In genomic region chr2:31980674-31981356, GRCh38 we compare ENCODE assay signal across 8 cellular contexts. TPM values are rescaled to one million over a fixed set of nuclear protein-coding genes. Genes with fewer than 3 reads are reported as not detected.
DNase-seq lines count a peak whose midpoint lies in the region; ATAC-seq, FAIRE-seq and TF ChIP-seq lines count a peak whose summit lies in the region.

No MANE protein-coding gene starts in this region.

- POLR2A ChIA-PET in PC-9 (lab: Charles Lee; ENCODE audit: unreplicated experiment) = no interaction called here

- no peak overlapping the region for H4K91ac ChIP-seq in neuronal stem cell (ENCODE audit: low read depth, low read length, poor library complexity)

- BruUV-seq in PC-9 (replicated peaks; lab: Mats Ljungman, UMichigan) = no TSS peak

- H2BK5ac ChIP-seq in neuronal stem cell (ENCODE audit: low read length) = no peak overlapping the region

- no peak overlapping the region for H2AK5ac ChIP-seq in neuronal stem cell (ENCODE audit: low read depth, low read length)

- no peak for TF ChIP-seq CTCF in heart right ventricle (IDR thresholded peaks at IDR 0.05)
- TF ChIP-seq CTCF in PC-9 (conservative IDR thresholded peaks at IDR 0.05) = no peak

- H3K27ac ChIP-seq in SK-N-MC (peak overlapping the region; percentile 12; the same call in 1 of the 2 replicates), heart right ventricle (peak overlapping the region in 3 of 10 donors; percentile 26 to 49 (median 41)), PC-9 (no peak overlapping the region), neuronal stem cell (replicated peaks; ENCODE audit: low read length) (no peak overlapping the region)

- H3K9ac ChIP-seq in SK-N-MC (ENCODE audit: insufficient read length) (no peak overlapping the region), neuronal stem cell (ENCODE audit: low read depth, low read length, poor library complexity) (no peak overlapping the region)

- no peak overlapping the region for H3K18ac ChIP-seq in neuronal stem cell (ENCODE audit: low read length)

- no peaks in the 10 kb centered on the region for H3K36me3 ChIP-seq in SK-N-MC (ENCODE audit: insufficient read depth, low read length)
- H3K36me3 ChIP-seq in heart right ventricle = no peaks in the 10 kb centered on the region
- no peaks in the 10 kb centered on the region; the same call in 1 of the 2 replicates for H3K36me3 ChIP-seq in PC-9 (ENCODE audit: low read depth)
- no peaks in the 10 kb centered on the region for H3K36me3 ChIP-seq in neuronal stem cell (replicated peaks in 1 of 2; ENCODE audit: control insufficient read depth in 2 of 2, insufficient read depth in 2 of 2, low read length in 2 of 2)

- H3K79me1 ChIP-seq in neuronal stem cell (ENCODE audit: low read depth, low read length) = no peaks in the 10 kb centered on the region

- H3K4me3 ChIP-seq in SK-N-MC = no peak overlapping the region
- no peak overlapping the region for H3K4me3 ChIP-seq in heart right ventricle
- H3K4me3 ChIP-seq in PC-9 = no peak overlapping the region
- H3K4me3 ChIP-seq in neuronal stem cell (ENCODE audit: low read length in 2 of 2) = no peak overlapping the region

- H2BK120ac ChIP-seq in neuronal stem cell (ENCODE audit: low read depth, low read length) = no peak overlapping the region

- peaks cover 92% of the 10 kb centered on the region for H3K79me2 ChIP-seq in PC-9 (ENCODE audit: low read depth)

- no peaks in the 10 kb centered on the region; the same call in 1 of the 2 replicates for H3F3A ChIP-seq in PC-9 (ENCODE audit: insufficient read depth, low read depth)

- no peak overlapping the region for H2BK12ac ChIP-seq in neuronal stem cell (ENCODE audit: low read length)

- H3K27me3 ChIP-seq in heart right ventricle = no peaks in the 10 kb centered on the region
- H3K27me3 ChIP-seq in PC-9 (ENCODE audit: insufficient read depth, low read depth) = no peaks in the 10 kb centered on the region
- no peaks in the 10 kb centered on the region for H3K27me3 ChIP-seq in neuronal stem cell (ENCODE audit: control insufficient read depth in 3 of 3, insufficient read depth in 3 of 3, low read depth in 1 of 3, low read length in 3 of 3)

- CTCF ChIA-PET in PC-9 (lab: Charles Lee) = no interaction called here

- FAIRE-seq in GM19239 (lab: Jason Lieb, UNC) = peak; percentile 94

- peaks cover 0 to 21% (median 12%) of the 10 kb centered on the region in 9 donors for H3K4me1 ChIP-seq in heart right ventricle
- H3K4me1 ChIP-seq in PC-9 (replicated peaks; ENCODE audit: insufficient read depth) = no peaks in the 10 kb centered on the region
- H3K4me1 ChIP-seq in neuronal stem cell (ENCODE audit: control insufficient read depth in 2 of 2, insufficient read depth in 1 of 2, low read depth in 1 of 2, low read length in 2 of 2) = no peaks in the 10 kb centered on the region

- H2AFZ ChIP-seq in PC-9 (no peak overlapping the region), neuronal stem cell (ENCODE audit: low read length) (no peak overlapping the region)

- no peak overlapping the region for H3K4me2 ChIP-seq in PC-9
- no peak overlapping the region for H3K4me2 ChIP-seq in neuronal stem cell (ENCODE audit: insufficient read depth, low read length, poor library complexity, severe bottlenecking)

- no peak overlapping the region for H4K8ac ChIP-seq in neuronal stem cell (ENCODE audit: low read depth, low read length)

- H3K14ac ChIP-seq in neuronal stem cell (ENCODE audit: low read length) = no peak overlapping the region

- H4K20me1 ChIP-seq in PC-9 (ENCODE audit: insufficient read depth) = 0 out of 2 replicates have a peak, but pooled peaks cover 10% of the 10 kb centered on the region

- intact Hi-C loops in heart right ventricle (cut with DNase I) (no loop called here), PC-9 (cut with micrococcal nuclease; ENCODE audit: unreplicated experiment) (no loop called here)

- no peak overlapping the region for H3K23ac ChIP-seq in neuronal stem cell (ENCODE audit: low read depth, low read length, poor library complexity)

- DNase-seq in DMS 273 (lab: John Stamatoyannopoulos, UW; ENCODE audit: unreplicated experiment) (peak; percentile 73), GM19239 (ENCODE audit: insufficient read length, low spot score) (peak; percentile 46), SK-N-MC (ENCODE audit: low read depth, low spot score) (no peak), heart right ventricle (no peak), PC-9 (no peak), neuronal stem cell (ENCODE audit: low spot score) (no peak), NCI-H2107 (lab: John Stamatoyannopoulos, UW) (no peak)

- no peaks in the 10 kb centered on the region for H3K9me2 ChIP-seq in PC-9 (ENCODE audit: insufficient read depth)

- ATAC-seq in HG03097 (IDR thresholded peaks at IDR 0.05; ENCODE audit: low FRiP score, unreplicated experiment) (peak; percentile 89), heart right ventricle (peak in 7 of 8 donors; percentile 61 to 86 (median 78))

- H2BK15ac ChIP-seq in neuronal stem cell (ENCODE audit: low read length) = no peak overlapping the region

- no peaks in the 10 kb centered on the region for H3K9me3 ChIP-seq in SK-N-MC (ENCODE audit: low read depth, low read length)
- no peaks in the 10 kb centered on the region for H3K9me3 ChIP-seq in heart right ventricle
- no peaks in the 10 kb centered on the region for H3K9me3 ChIP-seq in PC-9 (ENCODE audit: insufficient read depth, low read depth)
- H3K9me3 ChIP-seq in neuronal stem cell (replicated peaks in 1 of 2; ENCODE audit: control insufficient read depth in 2 of 2, insufficient read depth in 1 of 2, low read depth in 1 of 2, low read length in 2 of 2) = no peaks in the 10 kb centered on the region

- no peak overlapping the region for H3K4ac ChIP-seq in neuronal stem cell (ENCODE audit: low read length)

- 61% methylated on average over 6 of the region's 6 CpGs for WGBS in heart right ventricle, 2 donors
- no CpG with 5 or more reads among the region's 6 CpGs for WGBS in neuronal stem cell (ENCODE audit: extremely low coverage in 2 of 2, insufficient read length in 2 of 2, insufficient replicate concordance in 1 of 2), 2 donors

RNA-seq across cellular contexts. Expression of gene MEMO1, which starts 30.0 kb away (rescaled TPM):
- total RNA-seq in heart right ventricle (10 to 100 TPM; 43.6 to 67.3 (median 54.1) TPM), PC-9 (2021) (29.5 and 40.2 TPM in 2 replicates)
- 10 to 100 TPM; 47.7 to 73.9 TPM for polyA plus RNA-seq in heart right ventricle
- polyA plus RNA-seq in neuronal stem cell (2013, experiment 1 of 2) = 24.6 TPM
- 24.7 TPM for polyA plus RNA-seq in neuronal stem cell (2013, experiment 2 of 2)

RNA-seq across cellular contexts. Expression of gene DPY30, which starts 58.8 kb away (rescaled TPM):
- total RNA-seq in heart right ventricle (10 to 100 TPM; 35.1 to 47.7 (median 42.9) TPM), PC-9 (2021) (89.6 and 109 TPM in 2 replicates)
- 10 to 100 TPM; 53.5 to 57.8 TPM for polyA plus RNA-seq in heart right ventricle
- 192 TPM for polyA plus RNA-seq in neuronal stem cell (2013, experiment 1 of 2)
- polyA plus RNA-seq in neuronal stem cell (2013, experiment 2 of 2) = 194 TPM

Comparison
In these comparisons a context has a peak if more than half of its experiments do, and no peak if none do; other contexts are left out.
1. DNase-seq: peak in DMS 273 (single experiment) and GM19239 (single experiment); none in SK-N-MC (single experiment), heart right ventricle (0 of 2), PC-9 (0 of 2), neuronal stem cell (single experiment) and NCI-H2107 (single experiment).